Comparison of ENCODE assay signal across 9 cellular contexts in the genomic region with DNA sequence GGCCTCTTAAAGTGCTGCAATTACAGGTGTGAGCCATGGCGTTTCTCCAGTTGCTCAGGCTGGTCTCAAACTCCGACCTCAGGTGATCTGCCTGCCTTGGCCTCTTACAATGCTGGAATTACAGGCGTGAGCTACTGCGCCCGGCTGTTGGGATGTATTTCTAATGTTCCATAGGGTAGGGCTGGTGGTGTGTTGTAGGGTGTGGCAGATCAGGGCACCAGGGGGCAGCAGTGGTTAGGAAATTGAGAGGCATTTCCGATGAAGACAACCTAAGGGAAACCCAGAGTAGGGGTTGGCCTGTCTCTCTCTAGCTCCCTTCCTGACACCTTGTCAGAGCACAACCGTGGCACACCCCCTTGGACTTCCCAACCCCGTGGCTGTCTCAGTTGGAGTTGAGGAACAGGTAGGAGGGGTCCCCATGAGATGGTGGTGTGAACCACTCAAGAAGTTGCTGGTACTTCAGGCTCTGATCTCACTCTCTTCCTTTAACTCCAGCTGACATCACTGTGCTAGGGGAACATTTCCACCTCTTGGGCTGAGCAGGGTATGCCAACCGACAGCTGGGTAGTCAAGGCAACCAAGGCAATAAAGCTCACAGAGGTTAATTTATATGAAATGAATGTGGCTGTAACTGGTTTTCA. TPM values are rescaled to one million over a fixed set of nuclear protein-coding genes. Genes with fewer than 3 reads are reported as not detected.
DNase-seq lines count a peak whose midpoint lies in the region; ATAC-seq, FAIRE-seq and TF ChIP-seq lines count a peak whose summit lies in the region.
"Had no signal": no experiment of that assay in that cellular context is flagged by ENCODE, and none has a peak within 500 bp of the region (broad histone marks: within the 10 kb centered on the region; RNA-seq: fewer than 3 reads in every experiment).

No MANE protein-coding gene starts in this region.

- ATAC-seq in HG02759 (IDR thresholded peaks at IDR 0.05; ENCODE audit: unreplicated experiment) = no peak

- DNase-seq in A172 (ENCODE audit: low spot score) (peak; percentile 54), GM18507 (ENCODE audit: extremely low spot score, insufficient read length, low read depth) (peak; percentile 47), NCI-H1930 (lab: John Stamatoyannopoulos, UW) (peak; percentile 52 to 62), T-helper 22 cell (ENCODE audit: low read depth) (peak; percentile 48), astrocyte of the cerebellum (ENCODE audit: low read depth) (peak; percentile 60), iPS-NIHi11 (ENCODE audit: low spot score) (peak; percentile 87)
- peak; percentile 89 for DNase-seq in stimulated activated CD4-positive, alpha-beta T cell treated with anti-CD3 and anti-CD28 coated beads, Interleukin-15, amount 100 ng/mL, for 24 hours

- no peak overlapping the region for H3K4me3 ChIP-seq in astrocyte of the cerebellum (ENCODE audit: low read depth, low read length)
- H3K4me3 ChIP-seq: skin epidermis had no signal

- FAIRE-seq in GM18507 (lab: Jason Lieb, UNC) = peak; percentile 92

- in situ Hi-C loops in astrocyte of the cerebellum (cut with HindIII; ENCODE audit: low sequenced_read_pairs) = no loop called here

- peak; percentile 77 for TF ChIP-seq CTCF in astrocyte of the cerebellum (IDR thresholded peaks at IDR 0.05; ENCODE audit: low read depth, low read length, missing control alignments)

RNA-seq across cellular contexts. Expression of a gene that starts 32.9 kb away (rescaled TPM):
- 176 and 188 TPM in 2 replicates for total RNA-seq in A172 (2014; rRNA removed; shearing (Covaris generic))
